ENCODE assay signal across 30 cellular contexts in genomic region chr6:72547020-72547419, GRCh38.
"Had no signal": no experiment of that assay in that cellular context is flagged by ENCODE, and none has a peak within 500 bp of the region (broad histone marks: within the 10 kb centered on the region; RNA-seq: fewer than 3 reads in every experiment).

No MANE protein-coding gene starts in this region.

- H3K4me2 ChIP-seq: PC-9 had no signal

- H3K27me3 ChIP-seq: SJCRH30 had no signal

- FAIRE-seq: RCC 7860 had no signal

- H3K4me1 ChIP-seq: SJCRH30 had no signal

- H2AFZ ChIP-seq: PC-9 had no signal

- H3K4me3 ChIP-seq: PC-9, SJCRH30, SK-N-MC had no signal

- H3K9me3 ChIP-seq: SJCRH30 had no signal

- H3K27ac ChIP-seq: PC-9, RWPE1, SJCRH30, SK-N-MC had no signal

- DNase-seq: MM.1S, NCI-H1048, NCI-H1092 treated with DMSO at 0.1 percent for 48 hours, NCI-H1105 treated with DMSO at 0.1 percent for 48 hours, NCI-H1417, NCI-H1436, NCI-H146, NCI-H1694, NCI-H187, NCI-H1930, NCI-H2029 treated with DMSO at 0.1 percent for 48 hours, NCI-H2081 treated with DMSO at 0.1 percent for 48 hours, NCI-H2107, NCI-H2171, NCI-H226, NCI-H446 treated with DMSO at 0.1 percent for 48 hours, NCI-H510A, NCI-H524, NCI-H526, NCI-H69, NCI-H748 treated with DMSO at 0.1 percent for 48 hours, NCI-H82, PC-9, SHP77, SIG-M5, SJCRH30, T-cell had no signal

- H3K36me3 ChIP-seq: SJCRH30 had no signal
